In genomic region chr16:46620265-46621005, GRCh38 we compare ENCODE assay signal across 8 cellular contexts. TPM values are rescaled to one million over a fixed set of nuclear protein-coding genes. Genes with fewer than 3 reads are reported as not detected.
DNase-seq lines count a peak whose midpoint lies in the region; ATAC-seq and TF ChIP-seq lines count a peak whose summit lies in the region.

No MANE protein-coding gene starts in this region.

- peak overlapping the region; percentile 89 for H3K4me3 ChIP-seq in GM12864 (ENCODE audit: low read depth, low read length)
- H3K4me3 ChIP-seq in psoas muscle = peak overlapping the region; percentile 69

- no peak for TF ChIP-seq CTCF in GM12864 (IDR thresholded peaks at IDR 0.05; ENCODE audit: low read depth, low read length, missing control alignments)
- TF ChIP-seq CTCF in psoas muscle (IDR thresholded peaks at IDR 0.05) = no peak

- H3K27me3 ChIP-seq in psoas muscle (ENCODE audit: insufficient read depth in 3 of 3, low read length in 2 of 3) = no peaks in the 10 kb centered on the region

- intact Hi-C loops in psoas muscle (cut with DNase I) = no loop called here

- 5 to 7% (median 6%) methylated on average over 11 of the region's 11 CpGs for WGBS in psoas muscle, 3 donors

- in situ Hi-C loops in SK-MEL-5 (cut with HindIII; ENCODE audit: low pct_unique_long_range_greater_than_20kb, low sequenced_read_pairs) = no loop called here

- no peaks in the 10 kb centered on the region for H3K4me1 ChIP-seq in psoas muscle

- DNase-seq in GM12864 (ENCODE audit: low read depth) (no peak), SK-MEL-5 (ENCODE audit: low read depth, low spot score) (peak; percentile 9), psoas muscle (no peak), hypothalamus (lab: John Stamatoyannopoulos, UW) (no peak), NCI-H2227 (lab: John Stamatoyannopoulos, UW; ENCODE audit: unreplicated experiment) (no peak)
- DNase-seq in activated CD8-positive, alpha-beta memory T cell treated with anti-CD3 and anti-CD28 coated beads, Interleukin-2, amount 50 U/mL, for 4 hours = no peak

- H3K9me3 ChIP-seq in psoas muscle = no peaks in the 10 kb centered on the region

- peak; percentile 22 for ATAC-seq in HG02884 (IDR thresholded peaks at IDR 0.05; ENCODE audit: unreplicated experiment)
- ATAC-seq in esophagus mucosa = peak; percentile 4
- peak in 1 of 4 donors; percentile 23 for ATAC-seq in psoas muscle

- no peak overlapping the region for H3K27ac ChIP-seq in psoas muscle

- H3K36me3 ChIP-seq in psoas muscle (ENCODE audit: insufficient read depth in 1 of 2, low read depth in 1 of 2) = no peaks in the 10 kb centered on the region

RNA-seq across cellular contexts. Expression of gene SHCBP1, which starts 0.7 kb away (rescaled TPM):
- total RNA-seq in SK-MEL-5 (2014; rRNA removed; shearing (Covaris generic)) = 19.5 and 19.6 TPM in 2 replicates
- polyA plus RNA-seq in SK-MEL-5 (2015; cell fraction: cytosol; rRNA removed) = 20.9 and 23.1 TPM in 2 replicates
- 11.2 and 14.8 TPM in 2 replicates for polyA plus RNA-seq in SK-MEL-5 (2015; cell fraction: nucleus; rRNA removed)
- total RNA-seq in esophagus mucosa (7.7 TPM), psoas muscle (1 to 10 TPM in 1 of 4 donors, under 1 TPM in 3; 0.28 to 1.2 (median 0.42) TPM)
- under 1 TPM; 0.18 to 0.46 (median 0.35) TPM for polyA plus RNA-seq in psoas muscle
